3 cellular contexts compared by ENCODE assay signal in genomic region chr6:126820617-126821016, GRCh38.
TF ChIP-seq lines count a peak whose summit lies in the region.

No MANE protein-coding gene starts in this region.

TF ChIP-seq in HepG2, 621 proteins besides CTCF, POLR2A, EP300 and RAD21:
- no peak for TF ChIP-seq ZNF143 (CRISPR knock-in tag; IDR thresholded peaks at IDR 0.05)
- TF ChIP-seq ZNF24 (IDR thresholded peaks at IDR 0.05), result no peak
- TF ChIP-seq MAFK (conservative IDR thresholded peaks at IDR 0.05 in 1 of 2, IDR thresholded peaks at IDR 0.05 in 1 of 2; ENCODE audit: low read length in 2 of 2), result peak; percentile 99 to 100
- TF ChIP-seq ZBTB8A (CRISPR knock-in tag; IDR thresholded peaks at IDR 0.05; ENCODE audit: borderline replicate concordance, low read depth), result no peak
- no peak for TF ChIP-seq ATF3 (CRISPR knock-in tag; IDR thresholded peaks at IDR 0.05)
- TF ChIP-seq RNF219 (CRISPR knock-in tag; IDR thresholded peaks at IDR 0.05), result no peak
- TF ChIP-seq GATAD1 (CRISPR knock-in tag; IDR thresholded peaks at IDR 0.05), result no peak
- TF ChIP-seq ZNF761 (CRISPR knock-in tag; conservative IDR thresholded peaks at IDR 0.05), result no peak
- peak; percentile 99 for TF ChIP-seq MAFF (IDR thresholded peaks at IDR 0.05; ENCODE audit: low read depth, low read length)
- TF ChIP-seq ZNF713 (CRISPR knock-in tag; IDR thresholded peaks at IDR 0.05), result no peak
TF ChIP-seq in HepG2: peak in this region for 2.

TF ChIP-seq in H1, 55 proteins besides CTCF, POLR2A, EP300 and RAD21:
- TF ChIP-seq MAFK (IDR thresholded peaks at IDR 0.05; ENCODE audit: low read depth, low read length), result peak; percentile 95
- no peak for TF ChIP-seq GABPA (IDR thresholded peaks at IDR 0.05; ENCODE audit: borderline replicate concordance, insufficient read depth, low read length)

TF ChIP-seq in SK-N-SH, 30 proteins besides CTCF, POLR2A, EP300 and RAD21:
- TF ChIP-seq EZH2phosphoT487 (IDR thresholded peaks at IDR 0.05; ENCODE audit: borderline replicate concordance, low read depth) (no peak), TCF12 (IDR thresholded peaks at IDR 0.05) (no peak), PBX3 (IDR thresholded peaks at IDR 0.05) (no peak), GATA2 (CRISPR knock-in tag; IDR thresholded peaks at IDR 0.05) (no peak), REST (IDR thresholded peaks at IDR 0.05; ENCODE audit: low read depth, low read length) (no peak), YY1 (IDR thresholded peaks at IDR 0.05; ENCODE audit: low read depth) (no peak), FOSL2 (IDR thresholded peaks at IDR 0.05; ENCODE audit: borderline replicate concordance, low read depth) (no peak), GABPA (IDR thresholded peaks at IDR 0.05; ENCODE audit: low read depth) (no peak), MXI1 (IDR thresholded peaks at IDR 0.05; ENCODE audit: low read depth, low read length) (no peak), ZBTB33 (IDR thresholded peaks at IDR 0.05; ENCODE audit: borderline replicate concordance, low read depth) (no peak), TAF1 (IDR thresholded peaks at IDR 0.05; ENCODE audit: borderline replicate concordance, low read depth, low read length) (no peak), RXRA (IDR thresholded peaks at IDR 0.05; ENCODE audit: borderline replicate concordance, low read depth) (no peak), POLR2AphosphoS5 (IDR thresholded peaks at IDR 0.05; ENCODE audit: low read depth, low read length) (no peak), MAX (IDR thresholded peaks at IDR 0.05; ENCODE audit: low read depth) (no peak), MEF2A (IDR thresholded peaks at IDR 0.05; ENCODE audit: borderline replicate concordance, low read depth) (no peak), NFIC (IDR thresholded peaks at IDR 0.05; ENCODE audit: borderline replicate concordance) (no peak), USF1 (IDR thresholded peaks at IDR 0.05; ENCODE audit: borderline replicate concordance, low read depth) (no peak), SMC3 (IDR thresholded peaks at IDR 0.05; ENCODE audit: low read depth, low read length) (no peak), FOXJ3 (CRISPR knock-in tag; IDR thresholded peaks at IDR 0.05) (no peak), TEAD4 (IDR thresholded peaks at IDR 0.05; ENCODE audit: borderline replicate concordance, insufficient read depth) (no peak)
